ENCODE assay signal across 9 cellular contexts in genomic region chr3:120451670-120452220, GRCh38. TPM values are rescaled to one million over a fixed set of nuclear protein-coding genes. Genes with fewer than 3 reads are reported as not detected.
DNase-seq lines count a peak whose midpoint lies in the region; ATAC-seq and TF ChIP-seq lines count a peak whose summit lies in the region.
"Had no signal": no experiment of that assay in that cellular context is flagged by ENCODE, and none has a peak within 500 bp of the region (broad histone marks: within the 10 kb centered on the region; RNA-seq: fewer than 3 reads in every experiment).

No MANE protein-coding gene starts in this region.

- peak overlapping the region; percentile 56 for H2AFZ ChIP-seq in osteoblast (ENCODE audit: low read length)

- peaks cover 60% of the 10 kb centered on the region for H3K27me3 Mint-ChIP-seq in CD4-positive, alpha-beta T cell

- H3K4me3 Mint-ChIP-seq in CD4-positive, alpha-beta T cell: peak overlapping the region; percentile 80

- H3K36me3 Mint-ChIP-seq in CD4-positive, alpha-beta T cell (ENCODE audit: low read depth): no peaks in the 10 kb centered on the region

- H3K27ac Mint-ChIP-seq in CD4-positive, alpha-beta T cell: no peak overlapping the region

- ATAC-seq in CD4-positive, alpha-beta T cell (ENCODE audit: poor library complexity): no peak

- H3K4me1 ChIP-seq in SJCRH30 (peaks cover 8% of the 10 kb centered on the region), esophagus muscularis mucosa (peaks cover 30 to 38% (median 36%) of the 10 kb centered on the region in 4 donors), osteoblast (ENCODE audit: insufficient read depth, low read length) (peaks cover 34% of the 10 kb centered on the region)

- peaks cover 15% of the 10 kb centered on the region for H3K4me1 Mint-ChIP-seq in CD4-positive, alpha-beta T cell (ENCODE audit: low read depth)

- WGBS in esophagus muscularis mucosa: 80% methylated on average over 9 of the region's 9 CpGs

- H3K4me3 ChIP-seq in SJCRH30: peak overlapping the region; percentile 93
- peak overlapping the region; percentile 67 to 98 (median 91) for H3K4me3 ChIP-seq in esophagus muscularis mucosa
- peak overlapping the region; percentile 92 for H3K4me3 ChIP-seq in osteoblast (ENCODE audit: insufficient read depth, low read length)

- no peak for TF ChIP-seq POLR2A in esophagus muscularis mucosa (IDR thresholded peaks at IDR 0.05; ENCODE audit: low read depth)

- CTCF ChIA-PET in CD4-positive, alpha-beta T cell (lab: Charles Lee): no interaction called here

- peak overlapping the region; percentile 76 for H3K4me2 ChIP-seq in osteoblast (ENCODE audit: insufficient read depth, low read length)

- TF ChIP-seq EP300 in esophagus muscularis mucosa (IDR thresholded peaks at IDR 0.05): no peak

- no peaks in the 10 kb centered on the region; the same call in 1 of the 2 replicates for H3K36me3 ChIP-seq in SJCRH30
- H3K36me3 ChIP-seq in esophagus muscularis mucosa: peaks cover 0 to 8% (median 3%) of the 10 kb centered on the region in 4 donors
- H3K36me3 ChIP-seq in osteoblast (ENCODE audit: insufficient read depth, low read length): peaks cover 24% of the 10 kb centered on the region

- no peak for DNase-seq in CD4-positive, alpha-beta T cell
- DNase-seq in SJCRH30: no peak
- no peak for DNase-seq in esophagus muscularis mucosa (ENCODE audit: extremely low spot score)
- no peak for DNase-seq in osteoblast (ENCODE audit: insufficient read length, low spot score, missing footprints)
- no peak for DNase-seq in substantia nigra (lab: John Stamatoyannopoulos, UW)
- DNase-seq in NCI-H2196 (lab: John Stamatoyannopoulos, UW; ENCODE audit: unreplicated experiment): no peak
- DNase-seq in 8988T: no peak
- DNase-seq in SK-N-DZ (ENCODE audit: low spot score): no peak
- DNase-seq: PC-9 had no signal

- H4K20me1 ChIP-seq in osteoblast (ENCODE audit: insufficient read depth, low read length): peaks cover 23% of the 10 kb centered on the region

- H3K27me3 ChIP-seq in CD4-positive, alpha-beta T cell (ENCODE audit: control insufficient read depth, insufficient read depth, low read length): peaks cover 68% of the 10 kb centered on the region
- H3K27me3 ChIP-seq in SJCRH30 (no peaks in the 10 kb centered on the region), esophagus muscularis mucosa (no peaks in the 10 kb centered on the region), osteoblast (ENCODE audit: insufficient read depth, low read length) (no peaks in the 10 kb centered on the region)

- H3K79me2 ChIP-seq in osteoblast (ENCODE audit: insufficient read depth, low read length): peaks cover 41% of the 10 kb centered on the region

- POLR2A ChIA-PET in CD4-positive, alpha-beta T cell (lab: Charles Lee): no interaction called here

- no peak for TF ChIP-seq CTCF in CD4-positive, alpha-beta T cell (IDR thresholded peaks at IDR 0.05)
- TF ChIP-seq CTCF in esophagus muscularis mucosa (IDR thresholded peaks at IDR 0.05): no peak
- TF ChIP-seq CTCF in osteoblast (IDR thresholded peaks at IDR 0.05; ENCODE audit: extremely low read depth, low read depth, low read length): no peak

- H3K9me3 Mint-ChIP-seq in CD4-positive, alpha-beta T cell: peaks cover 3% of the 10 kb centered on the region

- intact Hi-C loops in CD4-positive, alpha-beta T cell (cut with DNase I, micrococcal nuclease): no loop called here
- intact Hi-C loops in esophagus muscularis mucosa (cut with DNase I): loop anchor here (2.0 to 10.0 kb wide), 2 partner anchors 45 to 103 kb away; no protein-coding TSS in a partner anchor

- no peak overlapping the region for H3K27ac ChIP-seq in CD4-positive, alpha-beta T cell (ENCODE audit: low read depth, low read length)
- peak overlapping the region; percentile 52; the same call in 1 of the 2 replicates for H3K27ac ChIP-seq in SJCRH30
- peak overlapping the region; percentile 93 to 100 (median 97) for H3K27ac ChIP-seq in esophagus muscularis mucosa (replicated peaks in 1 of 4)
- H3K27ac ChIP-seq in osteoblast (ENCODE audit: low read depth, low read length): peak overlapping the region; percentile 90
- no peak overlapping the region for H3K27ac ChIP-seq in substantia nigra (ENCODE audit: low read depth, low read length, poor library complexity, severe bottlenecking)
- H3K27ac ChIP-seq: PC-9 had no signal

- no peaks in the 10 kb centered on the region for H3K9me3 ChIP-seq in CD4-positive, alpha-beta T cell (ENCODE audit: control insufficient read depth, low read length)
- H3K9me3 ChIP-seq in SJCRH30 (replicated peaks) (peaks cover 4% of the 10 kb centered on the region; the same call in 1 of the 2 replicates), esophagus muscularis mucosa (no peaks in the 10 kb centered on the region), osteoblast (ENCODE audit: low read depth, low read length) (no peaks in the 10 kb centered on the region)

RNA-seq across cellular contexts. Expression of gene FSTL1, which starts 1.0 kb away (rescaled TPM):
- under 1 TPM in 1 of 2 experiments, not detected in 1; 0.03 TPM for total RNA-seq in CD4-positive, alpha-beta T cell
- total RNA-seq in SJCRH30 (2014; rRNA removed; shearing (Covaris generic)): 148 and 164 TPM in 2 replicates
- total RNA-seq in esophagus muscularis mucosa (100 to 1,000 TPM; 409 to 701 (median 677) TPM), osteoblast (1,825 and 2,074 TPM in 2 replicates)
- polyA plus RNA-seq in SK-N-DZ (2014; cell fraction: cytosol; rRNA removed): 32.4 and 33.0 TPM in 2 replicates
- polyA plus RNA-seq in SK-N-DZ (2014; cell fraction: nucleus; rRNA removed): 16.3 and 20.3 TPM in 2 replicates

Comparison
In these comparisons a context has a peak if more than half of its experiments do, and no peak if none do; other contexts are left out.
1. H3K27ac ChIP-seq: peak in SJCRH30 (single experiment), esophagus muscularis mucosa (4 of 4) and osteoblast (single experiment); none in CD4-positive, alpha-beta T cell (single experiment) and substantia nigra (single experiment).
2. RNA of gene FSTL1, which starts 1.0 kb away (total RNA-seq): 1,825 to 2,074 TPM in osteoblast, 409 to 701 TPM in esophagus muscularis mucosa and 148 to 164 TPM in SJCRH30; 0.03 TPM in CD4-positive, alpha-beta T cell; every median in the first group is over 100 times any median in the second.
3. Peak in every context shown above with its lines, with median percentiles within 50 percentile points of each other: H3K4me3 ChIP-seq.